ENCODE assay signal across 13 cellular contexts in genomic region chr11:66491315-66491935, GRCh38. TPM values are rescaled to one million over a fixed set of nuclear protein-coding genes. Genes with fewer than 3 reads are reported as not detected.
A peak's percentile ranks its signal among the peaks of the same experiment; 100 is the strongest.
DNase-seq lines count a peak whose midpoint lies in the region; ATAC-seq, FAIRE-seq and TF ChIP-seq lines count a peak whose summit lies in the region.
"Had no signal": no experiment of that assay in that cellular context is flagged by ENCODE, and none has a peak within 500 bp of the region (broad histone marks: within the 10 kb centered on the region; RNA-seq: fewer than 3 reads in every experiment).

No MANE protein-coding gene starts in this region.

- no peaks in the 10 kb centered on the region for H3K9me1 ChIP-seq in K562 (ENCODE audit: control insufficient read depth, insufficient read depth, low read length)

- POLR2A ChIA-PET in K562 (lab: Yijun Ruan, JAX), result interaction anchor here (0.6 to 1.8 kb wide), 5 partner anchors 12 to 181 kb away, joined by 3 to 8 read pairs (median 3); partner anchors contain the start of gene DPP3
- POLR2A ChIA-PET in CD8-positive, alpha-beta T cell (lab: Charles Lee), result no interaction called here

- H3K4me3 Mint-ChIP-seq in nephron progenitor cell, result no peak overlapping the region
- no peak overlapping the region for H3K4me3 Mint-ChIP-seq in CD8-positive, alpha-beta T cell
- H3K4me3 Mint-ChIP-seq: activated naive CD4-positive, alpha-beta T cell treated with anti-CD3 and anti-CD28 coated beads for 36 hours had no signal

- 78% methylated on average over 19 of the region's 20 CpGs for WGBS in HUES64
- WGBS in K562 (ENCODE audit: insufficient coverage, low coverage, missing lambda C conversion rate), result 66% methylated on average over 17 of the region's 20 CpGs

- TF ChIP-seq CTCF in K562 (IDR thresholded peaks at IDR 0.05 in 2 of 3, conservative IDR thresholded peaks at IDR 0.05 in 1 of 3; ENCODE audit: insufficient read depth in 2 of 3, low read depth in 1 of 3, low read length in 3 of 3) (peak in 2 of 3 experiments; percentile 34 to 45; a peak in 5 of 6 replicates), nephron progenitor cell (IDR thresholded peaks at IDR 0.05) (peak; percentile 48)
- TF ChIP-seq CTCF in CD8-positive, alpha-beta T cell (IDR thresholded peaks at IDR 0.05), result no peak

- no peak for FAIRE-seq in K562 (lab: Jason Lieb, UNC)

- H3K4me1 Mint-ChIP-seq in nephron progenitor cell, result peaks cover 4% of the 10 kb centered on the region
- H3K4me1 Mint-ChIP-seq in CD8-positive, alpha-beta T cell (ENCODE audit: low read depth), result no peaks in the 10 kb centered on the region

- no peak overlapping the region for H2AFZ ChIP-seq in K562 (ENCODE audit: low read depth, low read length)

- H3K4me1 ChIP-seq in HUES64 (ENCODE audit: insufficient read depth, low read length) (peaks cover 4% of the 10 kb centered on the region; the same call in 1 of the 2 replicates), K562 (replicated peaks in 1 of 2; ENCODE audit: control insufficient read depth in 2 of 2, insufficient read depth in 2 of 2, low read length in 2 of 2) (peaks cover 0 to 30% of the 10 kb centered on the region in 2 experiments; a peak in 3 of 5 replicates)
- H3K4me1 ChIP-seq in CD8-positive, alpha-beta T cell (ENCODE audit: insufficient read depth, low read length), result no peaks in the 10 kb centered on the region

- H3K27me3 ChIP-seq in HUES64 (ENCODE audit: insufficient read depth, low read length), result no peaks in the 10 kb centered on the region
- no peaks in the 10 kb centered on the region for H3K27me3 ChIP-seq in K562 (ENCODE audit: control insufficient read depth in 2 of 2, insufficient read depth in 2 of 2, low read length in 2 of 2)
- H3K27me3 ChIP-seq in CD8-positive, alpha-beta T cell (ENCODE audit: insufficient read depth, low read length), result no peaks in the 10 kb centered on the region

- no peaks in the 10 kb centered on the region for H3K9me3 Mint-ChIP-seq in nephron progenitor cell
- no peaks in the 10 kb centered on the region for H3K9me3 Mint-ChIP-seq in CD8-positive, alpha-beta T cell
- H3K9me3 Mint-ChIP-seq: activated naive CD4-positive, alpha-beta T cell treated with anti-CD3 and anti-CD28 coated beads for 36 hours had no signal

- H3K9me3 ChIP-seq in HUES64 (ENCODE audit: insufficient read depth, low read depth, low read length) (no peaks in the 10 kb centered on the region), K562 (replicated peaks; ENCODE audit: control insufficient read depth, insufficient read depth, low read depth, low read length) (no peaks in the 10 kb centered on the region)
- H3K9me3 ChIP-seq in CD8-positive, alpha-beta T cell (ENCODE audit: low read length), result no peaks in the 10 kb centered on the region

- no peaks in the 10 kb centered on the region for H3K79me2 ChIP-seq in K562 (ENCODE audit: control insufficient read depth, insufficient read depth, low read length)

- H3K36me3 Mint-ChIP-seq in nephron progenitor cell (ENCODE audit: low read depth), result peaks cover 15% of the 10 kb centered on the region
- peaks cover 60% of the 10 kb centered on the region for H3K36me3 Mint-ChIP-seq in CD8-positive, alpha-beta T cell

- H3K4me2 ChIP-seq in K562 (ENCODE audit: insufficient read depth, low read length), result no peak overlapping the region

- intact Hi-C loops in K562 (cut with micrococcal nuclease), result no loop called here
- intact Hi-C loops in CD8-positive, alpha-beta T cell (cut with DNase I, micrococcal nuclease), result no loop called here

- H3K36me3 ChIP-seq in HUES64 (ENCODE audit: insufficient read depth, low read length) (peaks cover 62% of the 10 kb centered on the region), K562 (ENCODE audit: control insufficient read depth, insufficient read depth, low read length) (peaks cover 59% of the 10 kb centered on the region; the same call in 2 of the 3 replicates)
- H3K36me3 ChIP-seq in CD8-positive, alpha-beta T cell (ENCODE audit: insufficient read depth, low read length), result peaks cover 6% of the 10 kb centered on the region

- H4K20me1 ChIP-seq in K562 (replicated peaks; ENCODE audit: control insufficient read depth, insufficient read depth, low read length), result 0 out of 2 replicates have a peak, but pooled peaks cover 2% of the 10 kb centered on the region

- H3K4me3 ChIP-seq in HUES64 (ENCODE audit: low read length) (no peak overlapping the region), K562 (no peak overlapping the region)
- no peak overlapping the region for H3K4me3 ChIP-seq in CD8-positive, alpha-beta T cell (ENCODE audit: low read depth, low read length)

- no peak for TF ChIP-seq POLR2A in K562 (conservative IDR thresholded peaks at IDR 0.05)

- CTCF ChIA-PET in K562 (lab: Yijun Ruan, JAX; ENCODE audit: low intra/inter-chr PET ratio), result no interaction called here
- CTCF ChIA-PET in CD8-positive, alpha-beta T cell (lab: Charles Lee), result no interaction called here

- peak; percentile 14 for DNase-seq in COLO668 (lab: John Stamatoyannopoulos, UW; ENCODE audit: unreplicated experiment)
- DNase-seq in K562 (ENCODE audit: extremely low read depth in 1 of 4, low spot score in 3 of 4), result peak in 2 of 4 experiments; percentile 37 to 41
- DNase-seq in nephron progenitor cell, result peak; percentile 47
- DNase-seq in GM19240 (ENCODE audit: insufficient read length, low spot score), result no peak
- DNase-seq in CD8-positive, alpha-beta T cell, result no peak
- DNase-seq: activated CD4-positive, alpha-beta T cell treated with anti-CD3 and anti-CD28 coated beads for 1 hour; activated naive CD4-positive, alpha-beta T cell treated with anti-CD3 and anti-CD28 coated beads for 36 hours; effector CD8-positive, alpha-beta T cell; NCI-H2029 treated with DMSO at 0.1 percent for 48 hours had no signal

- BruUV-seq in K562 (replicated peaks; lab: Mats Ljungman, UMichigan), result no TSS peak

- no peak for TF ChIP-seq EP300 in K562 (IDR thresholded peaks at IDR 0.05; ENCODE audit: low read length)

- H3K27me3 Mint-ChIP-seq in nephron progenitor cell (ENCODE audit: low read depth, poor library complexity), result no peaks in the 10 kb centered on the region
- H3K27me3 Mint-ChIP-seq in CD8-positive, alpha-beta T cell (ENCODE audit: low read depth), result no peaks in the 10 kb centered on the region

- in situ Hi-C loops in K562 (cut with MboI), result no loop called here

- H3K27ac Mint-ChIP-seq in nephron progenitor cell, result no peak overlapping the region
- H3K27ac Mint-ChIP-seq in CD8-positive, alpha-beta T cell, result no peak overlapping the region
- H3K27ac Mint-ChIP-seq: activated naive CD4-positive, alpha-beta T cell treated with anti-CD3 and anti-CD28 coated beads for 36 hours had no signal

- TF ChIP-seq RAD21 in K562 (CRISPR knock-in tag; conservative IDR thresholded peaks at IDR 0.05 in 1 of 2, IDR thresholded peaks at IDR 0.05 in 1 of 2), result no peak

- H3K27ac ChIP-seq in HUES64 (ENCODE audit: low read depth, low read length), result no peak overlapping the region
- no peak overlapping the region for H3K27ac ChIP-seq in K562 (ENCODE audit: extremely low read depth, low read depth, low read length)
- H3K27ac ChIP-seq in CD8-positive, alpha-beta T cell (ENCODE audit: low read depth, low read length), result no peak overlapping the region
- H3K27ac ChIP-seq: HL-60 had no signal

- H3K9ac ChIP-seq in HUES64 (ENCODE audit: low read depth, low read length) (peak overlapping the region; percentile 19; the same call in 1 of the 2 replicates), K562 (ENCODE audit: insufficient read depth in 1 of 2, low read depth in 2 of 2, low read length in 2 of 2) (0 out of 4 replicates have a peak overlapping the region, but pooled peaks of 1 of the 2 experiments have one; percentile 54)

- peak; percentile 85 for ATAC-seq in K562
- no peak for ATAC-seq in GM21717 (IDR thresholded peaks at IDR 0.05; ENCODE audit: unreplicated experiment)
- ATAC-seq in GM18520 (IDR thresholded peaks at IDR 0.05; ENCODE audit: unreplicated experiment), result no peak
- no peak for ATAC-seq in CD8-positive, alpha-beta T cell

RNA-seq across cellular contexts. Expression of gene DPP3, which starts 11.2 kb away (rescaled TPM):
- 51.1 TPM for polyA plus RNA-seq in HUES64 (2013, experiment 1 of 2)
- 46.3 TPM for polyA plus RNA-seq in HUES64 (2013, experiment 2 of 2)
- total RNA-seq in K562 (2011; cell fraction: chromatin; rRNA removed; ENCODE audit: low replicate concordance), result 31.7 and 93.6 TPM in 2 replicates
- 79.4 and 87.0 TPM in 2 replicates for total RNA-seq in K562 (2011; cell fraction: nucleolus; rRNA removed)
- total RNA-seq in K562 (2011; cell fraction: nucleoplasm; rRNA removed), result 33.9 and 47.9 TPM in 2 replicates
- total RNA-seq in K562 (2014; rRNA removed), result 69.2 and 115 TPM in 2 replicates
- 24.2 and 35.1 TPM in 2 replicates for total RNA-seq in K562 (2014; rRNA removed; fragmentation: Illumina TruSeq; extraction: Trizol)
- total RNA-seq in K562 (2015; rRNA removed; fragmentation: Illumina TruSeq; extraction: Trizol), result 45.0 and 50.2 TPM in 2 replicates
- 59.4 and 66.3 TPM in 2 replicates for total RNA-seq in K562 (2021)
- 33.0 and 47.6 TPM in 2 replicates for polyA plus RNA-seq in K562 (2011; rRNA removed)
- polyA plus RNA-seq in K562 (2011; cell fraction: cytosol; rRNA removed), result 35.9 and 62.9 TPM in 2 replicates
- 77.2 and 136 TPM in 2 replicates for polyA plus RNA-seq in K562 (2011; cell fraction: nucleus; rRNA removed)
- 51.4 and 57.3 TPM in 2 replicates for polyA plus RNA-seq in K562 (2012)
- polyA plus RNA-seq in K562 (2014; fragmentation: Illumina TruSeq; extraction: Trizol), result 45.0 and 61.6 TPM in 2 replicates
- polyA plus RNA-seq in K562 (2014; fragmentation: Nextera tagmentation; extraction: Ambion mirVana), result 1 to 10 TPM; 3.7 to 6.2 TPM
- 43.3 and 56.3 TPM in 2 replicates for polyA plus RNA-seq in K562 (2014; rRNA removed)
- polyA minus RNA-seq in K562 (2011; rRNA and poly(A)+ RNA removed), result 42.3 and 51.5 TPM in 2 replicates
- polyA minus RNA-seq in K562 (2011; cell fraction: cytosol; rRNA and poly(A)+ RNA removed), result 58.5 and 65.1 TPM in 2 replicates
- 42.8 and 46.9 TPM in 2 replicates for polyA minus RNA-seq in K562 (2011; cell fraction: nucleus; rRNA and poly(A)+ RNA removed)
- total RNA-seq in CD8-positive, alpha-beta T cell, result 10 to 100 TPM; 13.7 to 15.6 TPM

RNA-seq across cellular contexts. Expression of gene BBS1, which starts 19.0 kb away (rescaled TPM):
- 11.1 TPM for polyA plus RNA-seq in HUES64 (2013, experiment 1 of 2)
- polyA plus RNA-seq in HUES64 (2013, experiment 2 of 2), result 15.4 TPM
- total RNA-seq in K562 (2011; cell fraction: chromatin; rRNA removed; ENCODE audit: low replicate concordance), result 86.7 and 157 TPM in 2 replicates
- 79.0 and 82.0 TPM in 2 replicates for total RNA-seq in K562 (2011; cell fraction: nucleolus; rRNA removed)
- 71.9 and 81.3 TPM in 2 replicates for total RNA-seq in K562 (2011; cell fraction: nucleoplasm; rRNA removed)
- 12.0 and 14.6 TPM in 2 replicates for total RNA-seq in K562 (2014; rRNA removed)
- 8.3 and 9.0 TPM in 2 replicates for total RNA-seq in K562 (2014; rRNA removed; fragmentation: Illumina TruSeq; extraction: Trizol)
- 9.6 and 10.9 TPM in 2 replicates for total RNA-seq in K562 (2015; rRNA removed; fragmentation: Illumina TruSeq; extraction: Trizol)
- total RNA-seq in K562 (2021), result 12.5 and 15.2 TPM in 2 replicates
- polyA plus RNA-seq in K562 (2011; rRNA removed), result 12.1 and 18.8 TPM in 2 replicates
- 12.9 and 13.3 TPM in 2 replicates for polyA plus RNA-seq in K562 (2011; cell fraction: cytosol; rRNA removed)
- 49.5 and 74.6 TPM in 2 replicates for polyA plus RNA-seq in K562 (2011; cell fraction: nucleus; rRNA removed)
- polyA plus RNA-seq in K562 (2012), result 9.3 and 22.4 TPM in 2 replicates
- polyA plus RNA-seq in K562 (2014; fragmentation: Illumina TruSeq; extraction: Trizol), result 12.3 and 12.7 TPM in 2 replicates
- 10 to 100 TPM; 11.1 to 11.3 TPM for polyA plus RNA-seq in K562 (2014; fragmentation: Nextera tagmentation; extraction: Ambion mirVana)
- 11.4 and 19.8 TPM in 2 replicates for polyA plus RNA-seq in K562 (2014; rRNA removed)
- 15.0 and 17.2 TPM in 2 replicates for polyA minus RNA-seq in K562 (2011; rRNA and poly(A)+ RNA removed)
- 8.0 and 16.0 TPM in 2 replicates for polyA minus RNA-seq in K562 (2011; cell fraction: cytosol; rRNA and poly(A)+ RNA removed)
- polyA minus RNA-seq in K562 (2011; cell fraction: nucleus; rRNA and poly(A)+ RNA removed), result 32.0 and 34.5 TPM in 2 replicates
- total RNA-seq in CD8-positive, alpha-beta T cell, result 10 to 100 TPM; 10.8 to 13.5 TPM

RNA-seq across cellular contexts. Expression of gene PELI3, which starts 24.7 kb away (rescaled TPM):
- 3.6 TPM for polyA plus RNA-seq in HUES64 (2013, experiment 1 of 2)
- 4.8 TPM for polyA plus RNA-seq in HUES64 (2013, experiment 2 of 2)
- 7.3 and 22.6 TPM in 2 replicates for total RNA-seq in K562 (2011; cell fraction: chromatin; rRNA removed; ENCODE audit: low replicate concordance)
- 11.1 and 15.2 TPM in 2 replicates for total RNA-seq in K562 (2011; cell fraction: nucleolus; rRNA removed)
- total RNA-seq in K562 (2011; cell fraction: nucleoplasm; rRNA removed), result 8.5 and 9.1 TPM in 2 replicates
- total RNA-seq in K562 (2014; rRNA removed) (3.3 and 5.0 TPM in 2 replicates), K562 (2014; rRNA removed; fragmentation: Illumina TruSeq; extraction: Trizol) (1.3 and 1.9 TPM in 2 replicates), K562 (2015; rRNA removed; fragmentation: Illumina TruSeq; extraction: Trizol) (3.2 and 3.4 TPM in 2 replicates), K562 (2021) (4.0 and 4.2 TPM in 2 replicates)
- polyA plus RNA-seq in K562 (2011; rRNA removed) (1.4 and 1.6 TPM in 2 replicates), K562 (2014; fragmentation: Illumina TruSeq; extraction: Trizol) (1.9 and 3.3 TPM in 2 replicates), K562 (2014; fragmentation: Nextera tagmentation; extraction: Ambion mirVana) (under 1 TPM; 0.17 to 0.46 TPM), K562 (2014; rRNA removed) (2.4 and 2.6 TPM in 2 replicates)
- polyA plus RNA-seq in K562 (2011; cell fraction: cytosol; rRNA removed), result 1.6 and 3.4 TPM in 2 replicates
- 2.8 and 5.6 TPM in 2 replicates for polyA plus RNA-seq in K562 (2011; cell fraction: nucleus; rRNA removed)
- 2.7 and 4.4 TPM in 2 replicates for polyA plus RNA-seq in K562 (2012)
- 2.6 and 4.2 TPM in 2 replicates for polyA minus RNA-seq in K562 (2011; rRNA and poly(A)+ RNA removed)
- 1.3 and 4.4 TPM in 2 replicates for polyA minus RNA-seq in K562 (2011; cell fraction: cytosol; rRNA and poly(A)+ RNA removed)
- 6.1 and 6.7 TPM in 2 replicates for polyA minus RNA-seq in K562 (2011; cell fraction: nucleus; rRNA and poly(A)+ RNA removed)
- 10 to 100 TPM; 12.6 to 16.8 TPM for total RNA-seq in CD8-positive, alpha-beta T cell

RNA-seq across cellular contexts. Expression of gene MRPL11, which starts 52.8 kb away (rescaled TPM):
- polyA plus RNA-seq in HUES64 (2013, experiment 1 of 2), result 112 TPM
- polyA plus RNA-seq in HUES64 (2013, experiment 2 of 2), result 113 TPM
- total RNA-seq in K562 (2011; cell fraction: chromatin; rRNA removed; ENCODE audit: low replicate concordance), result 9.4 and 12.2 TPM in 2 replicates
- total RNA-seq in K562 (2011; cell fraction: nucleolus; rRNA removed), result 16.2 and 19.7 TPM in 2 replicates
- total RNA-seq in K562 (2011; cell fraction: nucleoplasm; rRNA removed), result 14.8 and 21.9 TPM in 2 replicates
- total RNA-seq in K562 (2014; rRNA removed) (135 and 148 TPM in 2 replicates), K562 (2014; rRNA removed; fragmentation: Illumina TruSeq; extraction: Trizol) (75.0 and 81.4 TPM in 2 replicates), K562 (2015; rRNA removed; fragmentation: Illumina TruSeq; extraction: Trizol) (88.3 and 91.2 TPM in 2 replicates), K562 (2021) (133 and 148 TPM in 2 replicates)
- polyA plus RNA-seq in K562 (2011; rRNA removed) (97.6 and 100 TPM in 2 replicates), K562 (2014; fragmentation: Illumina TruSeq; extraction: Trizol) (91.9 and 103 TPM in 2 replicates), K562 (2014; fragmentation: Nextera tagmentation; extraction: Ambion mirVana) (10 to 100 TPM; 33.0 to 43.5 TPM), K562 (2014; rRNA removed) (173 and 208 TPM in 2 replicates)
- 83.4 and 86.1 TPM in 2 replicates for polyA plus RNA-seq in K562 (2011; cell fraction: cytosol; rRNA removed)
- 50.6 and 52.0 TPM in 2 replicates for polyA plus RNA-seq in K562 (2011; cell fraction: nucleus; rRNA removed)
- polyA plus RNA-seq in K562 (2012), result 95.1 and 124 TPM in 2 replicates
- 34.7 and 39.4 TPM in 2 replicates for polyA minus RNA-seq in K562 (2011; rRNA and poly(A)+ RNA removed)
- 22.9 and 23.3 TPM in 2 replicates for polyA minus RNA-seq in K562 (2011; cell fraction: cytosol; rRNA and poly(A)+ RNA removed)
- polyA minus RNA-seq in K562 (2011; cell fraction: nucleus; rRNA and poly(A)+ RNA removed), result 3.2 and 6.6 TPM in 2 replicates
- 10 to 100 TPM; 19.8 to 20.6 TPM for total RNA-seq in CD8-positive, alpha-beta T cell

RNA-seq across cellular contexts. Expression of gene ZDHHC24, which starts 54.4 kb away (rescaled TPM):
- polyA plus RNA-seq in HUES64 (2013, experiment 1 of 2), result 3.1 TPM
- 3.1 TPM for polyA plus RNA-seq in HUES64 (2013, experiment 2 of 2)
- total RNA-seq in K562 (2011; cell fraction: chromatin; rRNA removed; ENCODE audit: low replicate concordance), result 9.2 and 15.6 TPM in 2 replicates
- total RNA-seq in K562 (2011; cell fraction: nucleolus; rRNA removed), result 14.1 and 15.3 TPM in 2 replicates
- 13.3 and 21.2 TPM in 2 replicates for total RNA-seq in K562 (2011; cell fraction: nucleoplasm; rRNA removed)
- total RNA-seq in K562 (2014; rRNA removed) (8.3 and 13.4 TPM in 2 replicates), K562 (2014; rRNA removed; fragmentation: Illumina TruSeq; extraction: Trizol) (1.6 and 1.7 TPM in 2 replicates), K562 (2015; rRNA removed; fragmentation: Illumina TruSeq; extraction: Trizol) (2.0 TPM in 2 replicates), K562 (2021) (9.1 and 11.2 TPM in 2 replicates)
- polyA plus RNA-seq in K562 (2011; rRNA removed) (3.8 and 5.9 TPM in 2 replicates), K562 (2014; fragmentation: Illumina TruSeq; extraction: Trizol) (2.7 and 3.3 TPM in 2 replicates), K562 (2014; fragmentation: Nextera tagmentation; extraction: Ambion mirVana) (under 1 TPM; 0.45 to 0.65 TPM), K562 (2014; rRNA removed) (6.3 and 7.2 TPM in 2 replicates)
- polyA plus RNA-seq in K562 (2011; cell fraction: cytosol; rRNA removed), result 5.9 and 12.5 TPM in 2 replicates
- 3.9 and 6.7 TPM in 2 replicates for polyA plus RNA-seq in K562 (2011; cell fraction: nucleus; rRNA removed)
- polyA plus RNA-seq in K562 (2012), result 4.2 and 9.0 TPM in 2 replicates
- 1.2 and 1.7 TPM in 2 replicates for polyA minus RNA-seq in K562 (2011; rRNA and poly(A)+ RNA removed)
- polyA minus RNA-seq in K562 (2011; cell fraction: cytosol; rRNA and poly(A)+ RNA removed), result 5.4 and 6.5 TPM in 2 replicates
- polyA minus RNA-seq in K562 (2011; cell fraction: nucleus; rRNA and poly(A)+ RNA removed), result 1.6 and 2.2 TPM in 2 replicates
- total RNA-seq in CD8-positive, alpha-beta T cell, result 10 to 100 TPM; 15.0 to 15.9 TPM

Comparison
In these comparisons a context has a peak if more than half of its experiments do, and no peak if none do; other contexts are left out.
1. DNase-seq: peak in COLO668 (single experiment) and nephron progenitor cell (single experiment); none in GM19240 (single experiment) and CD8-positive, alpha-beta T cell (0 of 7).